1 cellular context compared by ENCODE assay signal in the genomic region with DNA sequence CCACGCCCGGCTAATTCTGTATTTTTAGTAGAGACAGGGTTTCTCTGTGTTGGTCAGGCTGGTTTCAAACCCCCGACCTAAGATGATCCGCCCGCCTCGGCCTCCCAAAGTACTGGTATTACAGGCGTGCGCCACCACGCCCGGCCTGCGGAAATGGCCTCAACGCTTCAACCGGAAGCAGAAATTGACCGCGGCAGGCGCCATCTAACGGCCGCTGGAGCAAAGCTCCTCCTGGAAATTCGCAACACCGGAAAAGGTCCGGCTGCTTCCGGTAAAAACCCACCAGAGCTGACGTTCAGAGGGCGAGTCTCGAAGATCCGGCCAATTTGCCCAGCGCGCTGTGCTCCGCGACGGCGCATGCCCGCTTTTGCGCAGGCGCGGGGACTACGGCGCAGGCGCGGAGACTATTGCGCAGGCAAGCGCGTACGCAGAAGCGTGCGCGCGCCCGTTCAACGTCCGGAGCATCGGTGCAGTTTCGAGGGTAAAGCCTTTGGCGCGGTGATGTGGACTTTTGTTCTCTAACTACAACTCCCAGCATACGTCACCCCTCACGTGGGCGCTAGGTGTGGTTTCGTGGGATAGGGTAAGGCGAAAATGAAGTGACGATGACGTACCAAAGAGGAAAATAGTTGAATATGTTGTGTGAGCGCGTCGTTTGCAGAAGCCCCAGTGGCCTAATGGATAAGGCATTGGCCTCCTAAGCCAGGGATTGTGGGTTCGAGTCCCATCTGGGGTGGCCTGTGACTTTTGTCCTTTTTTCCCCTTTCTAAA.
A peak's percentile ranks its signal among the peaks of the same experiment; 100 is the strongest.
TF ChIP-seq lines count a peak whose summit lies in the region.

No MANE protein-coding gene starts in this region.

TF ChIP-seq in WTC11, 78 proteins besides CTCF, POLR2A, EP300 and RAD21 (continued from another document):
- TF ChIP-seq EMX1 (CRISPR knock-in tag; IDR thresholded peaks at IDR 0.05) (no peak; the same call in 1 of the 2 replicates), CBFB (CRISPR knock-in tag; IDR thresholded peaks at IDR 0.05; ENCODE audit: low read depth) (no peak), TEAD1 (CRISPR knock-in tag; IDR thresholded peaks at IDR 0.05) (peak; percentile 55), TP53 (CRISPR knock-in tag; IDR thresholded peaks at IDR 0.05) (no peak), PRRX2 (CRISPR knock-in tag; IDR thresholded peaks at IDR 0.05) (peak; percentile 80; the same call in 1 of the 2 replicates), FOXJ3 (CRISPR knock-in tag; IDR thresholded peaks at IDR 0.05; ENCODE audit: borderline replicate concordance) (no peak), FOXP1 (CRISPR knock-in tag; IDR thresholded peaks at IDR 0.05; ENCODE audit: borderline replicate concordance) (no peak; the same call in 1 of the 2 replicates), ZNF232 (CRISPR knock-in tag; IDR thresholded peaks at IDR 0.05) (peak; percentile 30; the same call in 1 of the 2 replicates), ELF4 (CRISPR knock-in tag; IDR thresholded peaks at IDR 0.05; ENCODE audit: low read depth) (no peak)
- TF ChIP-seq, protein P1, sequence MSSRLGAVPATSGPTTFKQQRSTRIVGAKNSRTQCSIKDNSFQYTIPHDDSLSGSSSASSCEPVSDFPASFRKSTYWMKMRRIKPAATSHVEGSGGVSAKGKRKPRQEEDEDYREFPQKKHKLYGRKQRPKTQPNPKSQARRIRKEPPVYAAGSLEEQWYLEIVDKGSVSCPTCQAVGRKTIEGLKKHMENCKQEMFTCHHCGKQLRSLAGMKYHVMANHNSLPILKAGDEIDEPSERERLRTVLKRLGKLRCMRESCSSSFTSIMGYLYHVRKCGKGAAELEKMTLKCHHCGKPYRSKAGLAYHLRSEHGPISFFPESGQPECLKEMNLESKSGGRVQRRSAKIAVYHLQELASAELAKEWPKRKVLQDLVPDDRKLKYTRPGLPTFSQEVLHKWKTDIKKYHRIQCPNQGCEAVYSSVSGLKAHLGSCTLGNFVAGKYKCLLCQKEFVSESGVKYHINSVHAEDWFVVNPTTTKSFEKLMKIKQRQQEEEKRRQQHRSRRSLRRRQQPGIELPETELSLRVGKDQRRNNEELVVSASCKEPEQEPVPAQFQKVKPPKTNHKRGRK (CRISPR knock-in tag; IDR thresholded peaks at IDR 0.05; ENCODE audit: borderline replicate concordance) = no peak
- TF ChIP-seq, protein P2, sequence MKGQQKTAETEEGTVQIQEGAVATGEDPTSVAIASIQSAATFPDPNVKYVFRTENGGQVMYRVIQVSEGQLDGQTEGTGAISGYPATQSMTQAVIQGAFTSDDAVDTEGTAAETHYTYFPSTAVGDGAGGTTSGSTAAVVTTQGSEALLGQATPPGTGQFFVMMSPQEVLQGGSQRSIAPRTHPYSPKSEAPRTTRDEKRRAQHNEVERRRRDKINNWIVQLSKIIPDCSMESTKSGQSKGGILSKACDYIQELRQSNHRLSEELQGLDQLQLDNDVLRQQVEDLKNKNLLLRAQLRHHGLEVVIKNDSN (CRISPR knock-in tag; IDR thresholded peaks at IDR 0.05) = peak; percentile 99
